Comparison of ENCODE assay signal across 10 cellular contexts in genomic region chr9:27865031-27865438, GRCh38.
DNase-seq lines count a peak whose midpoint lies in the region; ATAC-seq, FAIRE-seq and TF ChIP-seq lines count a peak whose summit lies in the region.
"Had no signal": no experiment of that assay in that cellular context is flagged by ENCODE, and none has a peak within 500 bp of the region (broad histone marks: within the 10 kb centered on the region; RNA-seq: fewer than 3 reads in every experiment).

No MANE protein-coding gene starts in this region.

- no peaks in the 10 kb centered on the region for H4K20me1 ChIP-seq in astrocyte (ENCODE audit: insufficient read depth, low read length)

- H3K36me3 Mint-ChIP-seq in Calu3 (ENCODE audit: insufficient read depth, unreplicated experiment), result no peaks in the 10 kb centered on the region
- H3K36me3 Mint-ChIP-seq in astrocyte (ENCODE audit: low read depth, unreplicated experiment), result no peaks in the 10 kb centered on the region

- H3K27me3 Mint-ChIP-seq in Calu3 (ENCODE audit: unreplicated experiment), result no peaks in the 10 kb centered on the region
- H3K27me3 Mint-ChIP-seq in astrocyte (ENCODE audit: low read depth, unreplicated experiment), result no peaks in the 10 kb centered on the region

- H3K9me3 ChIP-seq in astrocyte (ENCODE audit: insufficient read depth, low read depth, low read length) (no peaks in the 10 kb centered on the region), lung (ENCODE audit: control insufficient read depth in 2 of 2, insufficient read depth in 1 of 2, low read length in 1 of 2) (peaks cover 0 to 2% of the 10 kb centered on the region in 2 donors)

- 4 to 7% methylated on average over 4 of the region's 4 CpGs for WGBS in lung, 2 donors

- H3K4me1 Mint-ChIP-seq in Calu3 (ENCODE audit: low read depth, unreplicated experiment) (peaks cover 12% of the 10 kb centered on the region), astrocyte (ENCODE audit: low read depth, unreplicated experiment) (peaks cover 29% of the 10 kb centered on the region)

- TF ChIP-seq CTCF in Calu3 (IDR thresholded peaks at IDR 0.05; ENCODE audit: unreplicated experiment), result no peak
- TF ChIP-seq CTCF in astrocyte (IDR thresholded peaks at IDR 0.05; ENCODE audit: insufficient read depth, low read depth, low read length), result no peak
- no peak for TF ChIP-seq CTCF in lung (IDR thresholded peaks at IDR 0.05; ENCODE audit: control extremely low read depth, extremely low read depth)
- no peak for TF ChIP-seq CTCF in dorsolateral prefrontal cortex (IDR thresholded peaks at IDR 0.05 in 54 of 56, conservative IDR thresholded peaks at IDR 0.05 in 2 of 56; ENCODE audit: low read depth in 1 of 56, partially characterized antibody in 56 of 56)

- no peak overlapping the region for H3K27ac Mint-ChIP-seq in Calu3 (ENCODE audit: unreplicated experiment)
- H3K27ac Mint-ChIP-seq in astrocyte (ENCODE audit: unreplicated experiment), result peak overlapping the region; percentile 27
- H3K27ac Mint-ChIP-seq: HFFc6 had no signal

- H3K79me2 ChIP-seq in astrocyte (ENCODE audit: insufficient read depth, low read length), result no peaks in the 10 kb centered on the region

- H3K27ac ChIP-seq in astrocyte (ENCODE audit: low read depth, low read length) (no peak overlapping the region), lung (ENCODE audit: low read depth in 1 of 2, low read length in 1 of 2) (no peak overlapping the region), dorsolateral prefrontal cortex (no peak overlapping the region)

- H3K9me3 Mint-ChIP-seq in Calu3 (ENCODE audit: low read depth, unreplicated experiment) (no peaks in the 10 kb centered on the region), astrocyte (ENCODE audit: unreplicated experiment) (no peaks in the 10 kb centered on the region)

- no TSS peak for BruUV-seq in Calu3 (replicated peaks; lab: Mats Ljungman, UMichigan)

- CTCF ChIA-PET in Calu3 (lab: Charles Lee), result no interaction called here

- peak overlapping the region; percentile 60 for H3K4me2 ChIP-seq in astrocyte (ENCODE audit: low read length)

- H3K27me3 ChIP-seq in astrocyte (ENCODE audit: insufficient read depth, low read length), result no peaks in the 10 kb centered on the region
- no peaks in the 10 kb centered on the region for H3K27me3 ChIP-seq in lung (ENCODE audit: control insufficient read depth, insufficient read depth)
- H3K27me3 ChIP-seq in dorsolateral prefrontal cortex, result peaks cover 0 to 12% (median 0%) of the 10 kb centered on the region in 45 donors

- H3K36me3 ChIP-seq in astrocyte (ENCODE audit: insufficient read depth, low read length), result no peaks in the 10 kb centered on the region
- no peaks in the 10 kb centered on the region for H3K36me3 ChIP-seq in lung (ENCODE audit: control insufficient read depth in 2 of 2, insufficient read depth in 2 of 2, low read length in 2 of 2)

- H2AFZ ChIP-seq in astrocyte (ENCODE audit: low read depth, low read length), result peak overlapping the region; percentile 28

- H3K4me3 ChIP-seq in astrocyte (ENCODE audit: insufficient read depth, low read depth, low read length) (no peak overlapping the region), lung (no peak overlapping the region), dorsolateral prefrontal cortex (no peak overlapping the region)

- H3K4me1 ChIP-seq in astrocyte (ENCODE audit: insufficient read depth, low read length) (no peaks in the 10 kb centered on the region), lung (ENCODE audit: control insufficient read depth in 2 of 2, insufficient read depth in 2 of 2, low read length in 2 of 2) (peaks cover 0 to 3% of the 10 kb centered on the region in 2 donors)

- intact Hi-C loops in Calu3 (cut with micrococcal nuclease; ENCODE audit: unreplicated experiment), result no loop called here
- intact Hi-C loops in dorsolateral prefrontal cortex (cut with DNase I), result no loop called here

- H3K4me3 Mint-ChIP-seq in Calu3 (ENCODE audit: low read depth, unreplicated experiment) (no peak overlapping the region), astrocyte (ENCODE audit: unreplicated experiment) (no peak overlapping the region)
- H3K4me3 Mint-ChIP-seq: HFFc6 had no signal

- peak; percentile 70 for ATAC-seq in lung (ENCODE audit: insufficient read depth, low FRiP score)

- no peak overlapping the region for H3K9ac ChIP-seq in astrocyte (ENCODE audit: low read length)

- FAIRE-seq in astrocyte (lab: Jason Lieb, UNC), result no peak

- peak; percentile 30 for DNase-seq in Calu3
- DNase-seq in NCI-H2029 treated with DMSO at 0.1 percent for 48 hours (lab: John Stamatoyannopoulos, UW), result peak; percentile 5
- DNase-seq in astrocyte (ENCODE audit: low read depth), result peak; percentile 50
- peak; percentile 54 for DNase-seq in lung (ENCODE audit: low spot score)
- DNase-seq in mucosa of gallbladder (ENCODE audit: low spot score), result no peak
- DNase-seq in NCI-H2081 treated with DMSO at 0.1 percent for 48 hours (lab: John Stamatoyannopoulos, UW), result no peak
- DNase-seq in dorsolateral prefrontal cortex, result no peak
- DNase-seq in hepatic stellate cell (ENCODE audit: low spot score), result no peak
- DNase-seq: activated CD8-positive, alpha-beta memory T cell treated with anti-CD3 and anti-CD28 coated beads, Interleukin-2, amount 50 U/mL, for 48 hours; HFFc6 had no signal

Comparison
In these comparisons a context has a peak if more than half of its experiments do, and no peak if none do; other contexts are left out.
1. DNase-seq: peak in Calu3 (single experiment), NCI-H2029 treated with DMSO at 0.1 percent for 48 hours (single experiment), astrocyte (single experiment) and lung (single experiment); none in mucosa of gallbladder (single experiment), NCI-H2081 treated with DMSO at 0.1 percent for 48 hours (single experiment), dorsolateral prefrontal cortex (0 of 10) and hepatic stellate cell (single experiment).